6 cellular contexts compared by ENCODE assay signal in genomic region chr4:156481845-156482244, GRCh38.
"Had no signal": no experiment of that assay in that cellular context is flagged by ENCODE, and none has a peak within 500 bp of the region (broad histone marks: within the 10 kb centered on the region; RNA-seq: fewer than 3 reads in every experiment).

No MANE protein-coding gene starts in this region.

- H3K4me3 ChIP-seq: GM23248, K562 had no signal

- DNase-seq: GM23248, GOT3, H7, HCEC 1CT, KG1 had no signal

- H3K27ac ChIP-seq: GM23248 had no signal

- H3K9ac ChIP-seq: GM23248 had no signal

- ATAC-seq: K562 had no signal
